Comparison of ENCODE assay signal across 11 cellular contexts in genomic region chr5:142807378-142807911, GRCh38. TPM values are rescaled to one million over a fixed set of nuclear protein-coding genes. Genes with fewer than 3 reads are reported as not detected.
A peak's percentile ranks its signal among the peaks of the same experiment; 100 is the strongest.
DNase-seq lines count a peak whose midpoint lies in the region; ATAC-seq and TF ChIP-seq lines count a peak whose summit lies in the region.
"Had no signal": no experiment of that assay in that cellular context is flagged by ENCODE, and none has a peak within 500 bp of the region (broad histone marks: within the 10 kb centered on the region; RNA-seq: fewer than 3 reads in every experiment).

No MANE protein-coding gene starts in this region.

- H3K9me3 Mint-ChIP-seq in chondrocyte (ENCODE audit: low read depth), result no peaks in the 10 kb centered on the region
- H3K9me3 Mint-ChIP-seq in activated CD4-positive, alpha-beta T cell treated with anti-CD3 and anti-CD28 coated beads, Interleukin-2, amount 10 ng/mL, durations not matched to agents 24 days and 14 days, result no peaks in the 10 kb centered on the region
- H3K9me3 Mint-ChIP-seq: activated naive CD8-positive, alpha-beta T cell treated with anti-CD3 and anti-CD28 coated beads, Interleukin-2, amount 50 U/mL, for 24 hours had no signal

- H3K4me1 Mint-ChIP-seq in chondrocyte (ENCODE audit: low read depth), result peaks cover 37% of the 10 kb centered on the region
- H3K4me1 Mint-ChIP-seq in activated CD4-positive, alpha-beta T cell treated with anti-CD3 and anti-CD28 coated beads, Interleukin-2, amount 10 ng/mL, durations not matched to agents 24 days and 14 days, result peaks cover 11% of the 10 kb centered on the region

- H2BK15ac ChIP-seq in neuronal stem cell (ENCODE audit: low read length), result no peak overlapping the region

- no peak overlapping the region for H2BK5ac ChIP-seq in neuronal stem cell (ENCODE audit: low read length)

- no peak overlapping the region for H3K9ac ChIP-seq in neuronal stem cell (ENCODE audit: low read depth, low read length, poor library complexity)

- H3K4me1 ChIP-seq in neuronal stem cell (ENCODE audit: control insufficient read depth in 2 of 2, insufficient read depth in 1 of 2, low read depth in 1 of 2, low read length in 2 of 2), result peaks cover 10% of the 10 kb centered on the region in 2 donors

- no peaks in the 10 kb centered on the region for H3K36me3 Mint-ChIP-seq in chondrocyte (ENCODE audit: low read depth)
- H3K36me3 Mint-ChIP-seq in activated CD4-positive, alpha-beta T cell treated with anti-CD3 and anti-CD28 coated beads, Interleukin-2, amount 10 ng/mL, durations not matched to agents 24 days and 14 days (ENCODE audit: low read depth), result peaks cover 2% of the 10 kb centered on the region

- no peak overlapping the region for H4K91ac ChIP-seq in neuronal stem cell (ENCODE audit: low read depth, low read length, poor library complexity)

- no peak for DNase-seq in chondrocyte (ENCODE audit: low spot score)
- DNase-seq in neuronal stem cell (ENCODE audit: low spot score), result no peak
- DNase-seq in activated CD4-positive, alpha-beta T cell treated with anti-CD3 and anti-CD28 coated beads for 48 hours, result no peak
- DNase-seq in activated T-cell treated with anti-CD3 and anti-CD28 coated beads for 4 hours, result no peak
- no peak for DNase-seq in activated CD4-positive, alpha-beta T cell treated with anti-CD3 and anti-CD28 coated beads, Interleukin-2, amount 10 ng/mL, durations not matched to agents 24 days and 14 days
- no peak for DNase-seq in cerebellar cortex (ENCODE audit: low spot score)
- DNase-seq: activated naive CD8-positive, alpha-beta T cell treated with anti-CD3 and anti-CD28 coated beads, Interleukin-2, amount 50 U/mL, for 24 hours; DMS79; MM.1S had no signal

- peak overlapping the region; percentile 24 for H2AFZ ChIP-seq in neuronal stem cell (ENCODE audit: low read length)

- no peaks in the 10 kb centered on the region for H3K36me3 ChIP-seq in neuronal stem cell (replicated peaks in 1 of 2; ENCODE audit: control insufficient read depth in 2 of 2, insufficient read depth in 2 of 2, low read length in 2 of 2)

- H2BK12ac ChIP-seq in neuronal stem cell (ENCODE audit: low read length), result no peak overlapping the region

- H3K4me3 ChIP-seq in neuronal stem cell (ENCODE audit: low read length in 2 of 2), result no peak overlapping the region

- no peak overlapping the region for H4K8ac ChIP-seq in neuronal stem cell (ENCODE audit: low read depth, low read length)

- TF ChIP-seq CTCF in chondrocyte (IDR thresholded peaks at IDR 0.05), result no peak

- H3K4ac ChIP-seq in neuronal stem cell (ENCODE audit: low read length), result no peak overlapping the region

- peak overlapping the region; percentile 17 for H3K27ac Mint-ChIP-seq in chondrocyte (ENCODE audit: unreplicated experiment)
- no peak overlapping the region for H3K27ac Mint-ChIP-seq in activated CD4-positive, alpha-beta T cell treated with anti-CD3 and anti-CD28 coated beads, Interleukin-2, amount 10 ng/mL, durations not matched to agents 24 days and 14 days
- H3K27ac Mint-ChIP-seq: activated naive CD8-positive, alpha-beta T cell treated with anti-CD3 and anti-CD28 coated beads, Interleukin-2, amount 50 U/mL, for 24 hours had no signal

- H3K27me3 Mint-ChIP-seq in chondrocyte (ENCODE audit: low read depth), result no peaks in the 10 kb centered on the region
- H3K27me3 Mint-ChIP-seq in activated CD4-positive, alpha-beta T cell treated with anti-CD3 and anti-CD28 coated beads, Interleukin-2, amount 10 ng/mL, durations not matched to agents 24 days and 14 days, result no peaks in the 10 kb centered on the region
- H3K27me3 Mint-ChIP-seq: activated naive CD8-positive, alpha-beta T cell treated with anti-CD3 and anti-CD28 coated beads, Interleukin-2, amount 50 U/mL, for 24 hours had no signal

- H3K4me2 ChIP-seq in neuronal stem cell (ENCODE audit: insufficient read depth, low read length, poor library complexity, severe bottlenecking), result no peak overlapping the region

- H3K9me3 ChIP-seq in neuronal stem cell (replicated peaks in 1 of 2; ENCODE audit: control insufficient read depth in 2 of 2, insufficient read depth in 1 of 2, low read depth in 1 of 2, low read length in 2 of 2), result no peaks in the 10 kb centered on the region

- H3K14ac ChIP-seq in neuronal stem cell (ENCODE audit: low read length), result no peak overlapping the region

- H3K27me3 ChIP-seq in neuronal stem cell (ENCODE audit: control insufficient read depth in 3 of 3, insufficient read depth in 3 of 3, low read depth in 1 of 3, low read length in 3 of 3), result no peaks in the 10 kb centered on the region

- intact Hi-C loops in activated CD4-positive, alpha-beta T cell treated with anti-CD3 and anti-CD28 coated beads, Interleukin-2, amount 10 ng/mL, durations not matched to agents 24 days and 14 days (cut with micrococcal nuclease), result no loop called here

- no peak overlapping the region for H3K23ac ChIP-seq in neuronal stem cell (ENCODE audit: low read depth, low read length, poor library complexity)

- ATAC-seq in GM18870 (IDR thresholded peaks at IDR 0.05; ENCODE audit: unreplicated experiment) (peak; percentile 47), HG02981 (IDR thresholded peaks at IDR 0.05; ENCODE audit: unreplicated experiment) (peak; percentile 64)
- ATAC-seq: activated naive CD8-positive, alpha-beta T cell treated with anti-CD3 and anti-CD28 coated beads, Interleukin-2, amount 50 U/mL, for 24 hours had no signal

- no peak overlapping the region for H3K27ac ChIP-seq in neuronal stem cell (replicated peaks; ENCODE audit: low read length)

- H3K4me3 Mint-ChIP-seq in chondrocyte (ENCODE audit: unreplicated experiment), result no peak overlapping the region
- no peak overlapping the region for H3K4me3 Mint-ChIP-seq in activated CD4-positive, alpha-beta T cell treated with anti-CD3 and anti-CD28 coated beads, Interleukin-2, amount 10 ng/mL, durations not matched to agents 24 days and 14 days
- H3K4me3 Mint-ChIP-seq: activated naive CD8-positive, alpha-beta T cell treated with anti-CD3 and anti-CD28 coated beads, Interleukin-2, amount 50 U/mL, for 24 hours had no signal

- WGBS in neuronal stem cell (ENCODE audit: extremely low coverage in 2 of 2, insufficient read length in 2 of 2, insufficient replicate concordance in 1 of 2), 2 donors, result no CpG with 5 or more reads among the region's 6 CpGs

- H3K79me1 ChIP-seq in neuronal stem cell (ENCODE audit: low read depth, low read length), result no peaks in the 10 kb centered on the region

- no peak overlapping the region for H2BK120ac ChIP-seq in neuronal stem cell (ENCODE audit: low read depth, low read length)

- no peak overlapping the region for H2AK5ac ChIP-seq in neuronal stem cell (ENCODE audit: low read depth, low read length)

- H3K18ac ChIP-seq in neuronal stem cell (ENCODE audit: low read length), result no peak overlapping the region

RNA-seq across cellular contexts. Expression of gene ARHGAP26, which starts 37.3 kb away (rescaled TPM):
- 6.0 to 16.7 TPM (median 16.4 TPM) in 3 replicates for total RNA-seq in chondrocyte
- polyA plus RNA-seq in neuronal stem cell (2013, experiment 1 of 2), result 6.2 TPM
- 5.7 TPM for polyA plus RNA-seq in neuronal stem cell (2013, experiment 2 of 2)
- 12.7 and 15.3 TPM in 2 replicates for total RNA-seq in activated CD4-positive, alpha-beta T cell treated with anti-CD3 and anti-CD28 coated beads, Interleukin-2, amount 10 ng/mL, durations not matched to agents 24 days and 14 days
